18 cellular contexts compared by ENCODE assay signal in the genomic region with DNA sequence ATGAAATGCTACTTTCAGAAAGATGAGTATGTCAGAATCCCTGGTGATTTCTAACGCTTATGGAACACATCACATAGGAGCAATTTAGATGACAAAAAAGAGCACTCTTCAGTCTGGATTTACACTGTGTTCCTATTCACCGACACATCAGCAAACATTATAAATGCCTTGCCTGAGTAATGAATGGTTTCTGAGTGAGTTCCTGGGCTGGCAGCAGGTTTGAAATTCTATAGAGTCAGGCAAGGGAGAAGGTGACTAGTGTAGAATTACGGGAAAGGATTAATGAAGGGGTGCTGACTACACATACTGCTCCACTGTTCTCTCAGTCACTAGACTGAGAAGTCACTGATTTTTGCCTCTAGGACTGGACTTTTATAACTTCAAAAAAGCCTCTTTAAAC.
DNase-seq lines count a peak whose midpoint lies in the region; ATAC-seq and TF ChIP-seq lines count a peak whose summit lies in the region.
"Had no signal": no experiment of that assay in that cellular context is flagged by ENCODE, and none has a peak within 500 bp of the region (broad histone marks: within the 10 kb centered on the region; RNA-seq: fewer than 3 reads in every experiment).

No MANE protein-coding gene starts in this region.

- DNase-seq in NCI-H1436 treated with DMSO at 0.1 percent for 48 hours (lab: John Stamatoyannopoulos, UW) (peak; percentile 81), NCI-H2227 treated with DMSO at 0.1 percent for 48 hours (lab: John Stamatoyannopoulos, UW) (peak; percentile 54), prostate gland (ENCODE audit: low spot score) (peak; percentile 22), HuH-7.5 (ENCODE audit: low spot score) (no peak), iPS-NIHi7 (ENCODE audit: extremely low spot score) (no peak)
- DNase-seq: activated CD4-positive, alpha-beta T cell treated with anti-CD3 and anti-CD28 coated beads, Interleukin-2, amount 50 U/mL, for 48 hours; activated naive CD8-positive, alpha-beta T cell treated with anti-CD3 and anti-CD28 coated beads, Interleukin-2, amount 10 ng/mL, durations not matched to agents 7 days and 5 days; activated T-cell treated with anti-CD3 and anti-CD28 coated beads, Interleukin-2, amount 50 U/mL, for 48 hours; C1 segment of cervical spinal cord; DMS79; dorsolateral prefrontal cortex; left cardiac atrium; NCI-H446 treated with DMSO at 0.1 percent for 48 hours; pancreas; trophoblast cell had no signal

- peak overlapping the region; percentile 69 to 95 (median 93) for H3K27ac Mint-ChIP-seq in brain
- H3K27ac Mint-ChIP-seq: activated naive CD8-positive, alpha-beta T cell treated with anti-CD3 and anti-CD28 coated beads, Interleukin-2, amount 10 ng/mL, durations not matched to agents 7 days and 5 days had no signal

- H3K36me3 Mint-ChIP-seq in brain, result no peaks in the 10 kb centered on the region
- H3K36me3 Mint-ChIP-seq: activated naive CD8-positive, alpha-beta T cell treated with anti-CD3 and anti-CD28 coated beads, Interleukin-2, amount 10 ng/mL, durations not matched to agents 7 days and 5 days had no signal

- H3K36me3 ChIP-seq in prostate gland, result no peaks in the 10 kb centered on the region
- H3K36me3 ChIP-seq: pancreas had no signal

- H3K4me3 Mint-ChIP-seq in brain, result peak overlapping the region; percentile 4 to 72 (median 38)
- H3K4me3 Mint-ChIP-seq: activated naive CD8-positive, alpha-beta T cell treated with anti-CD3 and anti-CD28 coated beads, Interleukin-2, amount 10 ng/mL, durations not matched to agents 7 days and 5 days had no signal

- ATAC-seq in GM18502 (IDR thresholded peaks at IDR 0.05; ENCODE audit: poor library complexity, unreplicated experiment) (no peak), HG03108 (IDR thresholded peaks at IDR 0.05; ENCODE audit: unreplicated experiment) (no peak)

- 24% methylated on average over 3 of the region's 3 CpGs for WGBS in prostate gland

- H3K9me3 Mint-ChIP-seq in brain, result peaks cover 0 to 9% (median 5%) of the 10 kb centered on the region in 5 experiments

- no peaks in the 10 kb centered on the region for H3K27me3 ChIP-seq in prostate gland (replicated peaks; ENCODE audit: insufficient read depth)
- H3K27me3 ChIP-seq: dorsolateral prefrontal cortex, pancreas had no signal

- no peaks in the 10 kb centered on the region for H3K27me3 Mint-ChIP-seq in brain
- H3K27me3 Mint-ChIP-seq: activated naive CD8-positive, alpha-beta T cell treated with anti-CD3 and anti-CD28 coated beads, Interleukin-2, amount 10 ng/mL, durations not matched to agents 7 days and 5 days had no signal

- H3K4me3 ChIP-seq in prostate gland, result no peak overlapping the region
- H3K4me3 ChIP-seq: dorsolateral prefrontal cortex, pancreas had no signal

- TF ChIP-seq CTCF in brain (conservative IDR thresholded peaks at IDR 0.05) (no peak), prostate gland (IDR thresholded peaks at IDR 0.05) (no peak)

- H3K9me3 ChIP-seq in prostate gland, result no peaks in the 10 kb centered on the region
- H3K9me3 ChIP-seq: pancreas had no signal

- peaks cover 2% of the 10 kb centered on the region for H3K4me1 ChIP-seq in prostate gland (replicated peaks)
- H3K4me1 ChIP-seq: pancreas had no signal

- H3K4me1 Mint-ChIP-seq in brain, result peaks cover 39% of the 10 kb centered on the region
- H3K4me1 Mint-ChIP-seq: activated naive CD8-positive, alpha-beta T cell treated with anti-CD3 and anti-CD28 coated beads, Interleukin-2, amount 10 ng/mL, durations not matched to agents 7 days and 5 days had no signal

- intact Hi-C loops in prostate gland (cut with DNase I), result no loop called here

- no peak for TF ChIP-seq POLR2A in prostate gland (IDR thresholded peaks at IDR 0.05)

- H3K27ac ChIP-seq in prostate gland, result no peak overlapping the region
- H3K27ac ChIP-seq: pancreas had no signal

Comparison
In these comparisons a context has a peak if more than half of its experiments do, and no peak if none do; other contexts are left out.
1. DNase-seq: peak in NCI-H1436 treated with DMSO at 0.1 percent for 48 hours (single experiment), NCI-H2227 treated with DMSO at 0.1 percent for 48 hours (single experiment) and prostate gland (single experiment); none in HuH-7.5 (single experiment) and iPS-NIHi7 (single experiment).